1 cellular context compared by ENCODE assay signal in the genomic region with DNA sequence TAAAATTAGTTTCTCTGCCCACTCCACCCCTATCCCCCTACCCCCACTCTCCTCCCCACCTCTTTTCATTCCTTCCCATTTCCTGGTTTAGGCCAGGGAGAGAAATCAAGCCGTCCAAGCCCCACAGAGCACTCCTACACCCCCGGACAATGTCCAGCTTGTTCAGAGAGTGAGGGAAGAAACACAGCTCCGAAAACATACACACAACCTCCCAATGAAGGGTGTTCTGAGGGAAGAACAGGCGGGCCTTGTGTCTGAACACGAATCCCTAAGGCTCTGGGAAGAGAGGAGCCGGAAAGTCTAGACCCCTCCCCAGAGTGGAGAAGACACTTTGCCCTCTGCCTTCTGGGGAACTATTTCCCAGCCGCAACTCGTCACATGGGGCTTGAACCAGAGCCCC.
TF ChIP-seq lines count a peak whose summit lies in the region.

No MANE protein-coding gene starts in this region.

TF ChIP-seq in IMR-90, 13 proteins besides CTCF, POLR2A, EP300 and RAD21:
- TF ChIP-seq BHLHE40 (IDR thresholded peaks at IDR 0.05; ENCODE audit: low read depth, low read length), result no peak
- no peak for TF ChIP-seq NFE2L2 (IDR thresholded peaks at IDR 0.05; ENCODE audit: low read depth, low read length)
- no peak for TF ChIP-seq CHD1 (IDR thresholded peaks at IDR 0.05; ENCODE audit: low read depth, low read length)
- no peak for TF ChIP-seq MAFK (IDR thresholded peaks at IDR 0.05; ENCODE audit: low read depth, low read length)
- no peak for TF ChIP-seq CEBPB (IDR thresholded peaks at IDR 0.05; ENCODE audit: low read depth, low read length)
- no peak for TF ChIP-seq RCOR1 (IDR thresholded peaks at IDR 0.05; ENCODE audit: insufficient replicate concordance, low read length)
- no peak for TF ChIP-seq SMC3 (IDR thresholded peaks at IDR 0.05; ENCODE audit: low read depth, low read length)
- no peak for TF ChIP-seq MAZ (IDR thresholded peaks at IDR 0.05; ENCODE audit: borderline replicate concordance, low read depth, low read length)
- no peak for TF ChIP-seq FOS (IDR thresholded peaks at IDR 0.05; ENCODE audit: low read depth, low read length)
- TF ChIP-seq MXI1 (IDR thresholded peaks at IDR 0.05; ENCODE audit: borderline replicate concordance, low read depth, low read length), result no peak
TF ChIP-seq in IMR-90: peak in this region for 0.
